Comparison of ENCODE assay signal across 1 cellular context in genomic region chr6:41367700-41368099, GRCh38.
TF ChIP-seq lines count a peak whose summit lies in the region.

No MANE protein-coding gene starts in this region.

TF ChIP-seq in HepG2, 621 proteins besides CTCF, POLR2A, EP300 and RAD21 (continued from another document and continues in another):
- TF ChIP-seq ZNF503 (CRISPR knock-in tag; IDR thresholded peaks at IDR 0.05) (no peak), HIC2 (CRISPR knock-in tag; IDR thresholded peaks at IDR 0.05; ENCODE audit: low read depth) (no peak), PAXIP1 (CRISPR knock-in tag; conservative IDR thresholded peaks at IDR 0.05) (0 out of 2 replicates have a peak, but pooled peaks have one; percentile 16), SRSF1 (optimal IDR thresholded peaks at IDR 0.05; ENCODE audit: low read depth, low read length) (no peak), ZNF607 (CRISPR knock-in tag; IDR thresholded peaks at IDR 0.05; ENCODE audit: borderline replicate concordance) (no peak), ZNF468 (CRISPR knock-in tag; IDR thresholded peaks at IDR 0.05) (no peak), MEIS1 (CRISPR knock-in tag; IDR thresholded peaks at IDR 0.05; ENCODE audit: borderline replicate concordance) (0 out of 2 replicates have a peak, but pooled peaks have one; percentile 62), NR2F1 (CRISPR knock-in tag; IDR thresholded peaks at IDR 0.05) (no peak), PHF8 (CRISPR knock-in tag; IDR thresholded peaks at IDR 0.05) (no peak), MIER3 (CRISPR knock-in tag; IDR thresholded peaks at IDR 0.05; ENCODE audit: borderline replicate concordance) (no peak), ARNT2 (CRISPR knock-in tag; IDR thresholded peaks at IDR 0.05; ENCODE audit: low read depth) (no peak), ZNF703 (CRISPR knock-in tag; IDR thresholded peaks at IDR 0.05; ENCODE audit: borderline replicate concordance) (no peak), ZNF816 (CRISPR knock-in tag; IDR thresholded peaks at IDR 0.05; ENCODE audit: borderline replicate concordance) (no peak), HMGA1 (CRISPR knock-in tag; conservative IDR thresholded peaks at IDR 0.05) (no peak), ZNF350 (CRISPR knock-in tag; IDR thresholded peaks at IDR 0.05; ENCODE audit: borderline replicate concordance, low read depth) (0 out of 2 replicates have a peak, but pooled peaks have one; percentile 61), RFXANK (CRISPR knock-in tag; IDR thresholded peaks at IDR 0.05) (no peak), NONO (IDR thresholded peaks at IDR 0.05) (no peak), NONO (CRISPR knock-in tag; conservative IDR thresholded peaks at IDR 0.05) (no peak), ZNF773 (CRISPR knock-in tag; IDR thresholded peaks at IDR 0.05; ENCODE audit: borderline replicate concordance) (no peak), AKNA (CRISPR knock-in tag; IDR thresholded peaks at IDR 0.05; ENCODE audit: borderline replicate concordance) (no peak), KDM5A (IDR thresholded peaks at IDR 0.05; ENCODE audit: borderline replicate concordance, low read length) (no peak), CREB1 (IDR thresholded peaks at IDR 0.05) (no peak), CREB1 (CRISPR knock-in tag; IDR thresholded peaks at IDR 0.05) (no peak), ZFP82 (CRISPR knock-in tag; IDR thresholded peaks at IDR 0.05; ENCODE audit: borderline replicate concordance) (no peak), SPEN (CRISPR knock-in tag; IDR thresholded peaks at IDR 0.05; ENCODE audit: low read depth) (no peak), ZFP37 (CRISPR knock-in tag; IDR thresholded peaks at IDR 0.05; ENCODE audit: borderline replicate concordance) (no peak), FOSL2 (CRISPR knock-in tag; IDR thresholded peaks at IDR 0.05) (peak; percentile 33; the same call in 1 of the 2 replicates), SOX6 (IDR thresholded peaks at IDR 0.05) (no peak), SOX6 (CRISPR knock-in tag; IDR thresholded peaks at IDR 0.05) (peak; percentile 44), TAF15 (IDR thresholded peaks at IDR 0.05; ENCODE audit: low read depth, low read length, poor library complexity, severe bottlenecking) (no peak), TEAD3 (CRISPR knock-in tag; optimal IDR thresholded peaks at IDR 0.05; ENCODE audit: borderline replicate concordance) (peak; percentile 43), ZNF451 (CRISPR knock-in tag; IDR thresholded peaks at IDR 0.05) (no peak), SMC3 (IDR thresholded peaks at IDR 0.05; ENCODE audit: low read length) (peak; percentile 81), GFI1 (CRISPR knock-in tag; IDR thresholded peaks at IDR 0.05; ENCODE audit: borderline replicate concordance) (no peak), ZBTB3 (CRISPR knock-in tag; IDR thresholded peaks at IDR 0.05; ENCODE audit: borderline replicate concordance, low read depth) (no peak), MBD4 (IDR thresholded peaks at IDR 0.05; ENCODE audit: borderline replicate concordance, low read length) (no peak), SP5 (CRISPR knock-in tag; IDR thresholded peaks at IDR 0.05; ENCODE audit: borderline replicate concordance, low read depth) (peak; percentile 52; the same call in 1 of the 2 replicates)
- TF ChIP-seq, protein P1, sequence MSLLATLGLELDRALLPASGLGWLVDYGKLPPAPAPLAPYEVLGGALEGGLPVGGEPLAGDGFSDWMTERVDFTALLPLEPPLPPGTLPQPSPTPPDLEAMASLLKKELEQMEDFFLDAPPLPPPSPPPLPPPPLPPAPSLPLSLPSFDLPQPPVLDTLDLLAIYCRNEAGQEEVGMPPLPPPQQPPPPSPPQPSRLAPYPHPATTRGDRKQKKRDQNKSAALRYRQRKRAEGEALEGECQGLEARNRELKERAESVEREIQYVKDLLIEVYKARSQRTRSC (CRISPR knock-in tag; IDR thresholded peaks at IDR 0.05; ENCODE audit: low read depth): 0 out of 2 replicates have a peak, but pooled peaks have one; percentile 33
- TF ChIP-seq, protein P2, sequence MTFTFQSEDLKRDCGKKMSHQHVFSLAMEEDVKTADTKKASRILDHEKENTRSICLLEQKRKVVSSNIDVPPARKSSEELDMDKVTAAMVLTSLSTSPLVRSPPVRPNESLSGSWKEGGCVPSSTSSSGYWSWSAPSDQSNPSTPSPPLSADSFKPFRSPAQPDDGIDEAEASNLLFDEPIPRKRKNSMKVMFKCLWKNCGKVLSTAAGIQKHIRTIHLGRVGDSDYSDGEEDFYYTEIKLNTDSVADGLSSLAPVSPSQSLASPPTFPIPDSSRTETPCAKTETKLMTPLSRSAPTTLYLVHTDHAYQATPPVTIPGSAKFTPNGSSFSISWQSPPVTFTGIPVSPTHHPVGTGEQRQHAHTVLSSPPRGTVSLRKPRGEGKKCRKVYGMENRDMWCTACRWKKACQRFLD (CRISPR knock-in tag; IDR thresholded peaks at IDR 0.05; ENCODE audit: borderline replicate concordance): no peak
- TF ChIP-seq, protein P3, sequence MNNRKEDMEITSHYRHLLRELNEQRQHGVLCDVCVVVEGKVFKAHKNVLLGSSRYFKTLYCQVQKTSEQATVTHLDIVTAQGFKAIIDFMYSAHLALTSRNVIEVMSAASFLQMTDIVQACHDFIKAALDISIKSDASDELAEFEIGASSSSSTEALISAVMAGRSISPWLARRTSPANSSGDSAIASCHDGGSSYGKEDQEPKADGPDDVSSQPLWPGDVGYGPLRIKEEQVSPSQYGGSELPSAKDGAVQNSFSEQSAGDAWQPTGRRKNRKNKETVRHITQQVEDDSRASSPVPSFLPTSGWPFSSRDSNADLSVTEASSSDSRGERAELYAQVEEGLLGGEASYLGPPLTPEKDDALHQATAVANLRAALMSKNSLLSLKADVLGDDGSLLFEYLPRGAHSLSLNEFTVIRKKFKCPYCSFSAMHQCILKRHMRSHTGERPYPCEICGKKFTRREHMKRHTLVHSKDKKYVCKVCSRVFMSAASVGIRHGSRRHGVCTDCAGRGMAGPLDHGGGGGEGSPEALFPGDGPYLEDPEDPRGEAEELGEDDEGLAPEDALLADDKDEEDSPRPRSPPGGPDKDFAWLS (CRISPR knock-in tag; IDR thresholded peaks at IDR 0.05; ENCODE audit: borderline replicate concordance): no peak
- TF ChIP-seq, protein P4, sequence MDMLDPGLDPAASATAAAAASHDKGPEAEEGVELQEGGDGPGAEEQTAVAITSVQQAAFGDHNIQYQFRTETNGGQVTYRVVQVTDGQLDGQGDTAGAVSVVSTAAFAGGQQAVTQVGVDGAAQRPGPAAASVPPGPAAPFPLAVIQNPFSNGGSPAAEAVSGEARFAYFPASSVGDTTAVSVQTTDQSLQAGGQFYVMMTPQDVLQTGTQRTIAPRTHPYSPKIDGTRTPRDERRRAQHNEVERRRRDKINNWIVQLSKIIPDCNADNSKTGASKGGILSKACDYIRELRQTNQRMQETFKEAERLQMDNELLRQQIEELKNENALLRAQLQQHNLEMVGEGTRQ (IDR thresholded peaks at IDR 0.05; ENCODE audit: low read depth, low read length): no peak
- TF ChIP-seq, protein P4 (CRISPR knock-in tag; IDR thresholded peaks at IDR 0.05; ENCODE audit: borderline replicate concordance): no peak
- TF ChIP-seq, protein P5, sequence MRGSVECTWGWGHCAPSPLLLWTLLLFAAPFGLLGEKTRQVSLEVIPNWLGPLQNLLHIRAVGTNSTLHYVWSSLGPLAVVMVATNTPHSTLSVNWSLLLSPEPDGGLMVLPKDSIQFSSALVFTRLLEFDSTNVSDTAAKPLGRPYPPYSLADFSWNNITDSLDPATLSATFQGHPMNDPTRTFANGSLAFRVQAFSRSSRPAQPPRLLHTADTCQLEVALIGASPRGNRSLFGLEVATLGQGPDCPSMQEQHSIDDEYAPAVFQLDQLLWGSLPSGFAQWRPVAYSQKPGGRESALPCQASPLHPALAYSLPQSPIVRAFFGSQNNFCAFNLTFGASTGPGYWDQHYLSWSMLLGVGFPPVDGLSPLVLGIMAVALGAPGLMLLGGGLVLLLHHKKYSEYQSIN (CRISPR knock-in tag; IDR thresholded peaks at IDR 0.05; ENCODE audit: borderline replicate concordance): no peak
